11 cellular contexts compared by ENCODE assay signal in the genomic region with DNA sequence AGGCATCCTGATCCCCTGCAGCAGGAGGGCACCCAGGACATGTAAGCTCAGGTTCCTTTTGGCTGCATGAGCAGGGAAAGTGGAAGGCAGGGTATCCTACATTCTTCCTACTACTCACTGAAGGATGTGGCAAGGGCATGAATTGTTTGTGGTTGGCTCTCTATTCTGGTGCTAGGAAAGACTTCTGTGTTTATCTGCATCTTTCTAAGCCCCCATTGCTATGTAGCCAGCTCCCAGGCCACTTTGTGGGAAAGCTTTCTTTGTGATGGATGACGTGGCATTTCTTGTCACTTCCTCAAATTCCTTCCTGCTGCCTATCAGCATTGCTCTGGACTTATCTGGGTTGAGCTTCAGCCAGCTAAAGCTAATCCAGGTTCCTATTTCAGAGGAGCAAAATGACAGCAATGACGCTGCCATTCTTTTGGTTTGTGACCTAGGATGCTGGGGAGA. TPM values are rescaled to one million over a fixed set of nuclear protein-coding genes. Genes with fewer than 3 reads are reported as not detected.
DNase-seq lines count a peak whose midpoint lies in the region; ATAC-seq, FAIRE-seq and TF ChIP-seq lines count a peak whose summit lies in the region.
"Had no signal": no experiment of that assay in that cellular context is flagged by ENCODE, and none has a peak within 500 bp of the region (broad histone marks: within the 10 kb centered on the region; RNA-seq: fewer than 3 reads in every experiment).

No MANE protein-coding gene starts in this region.

- H3K27ac Mint-ChIP-seq in astrocyte (ENCODE audit: unreplicated experiment) = peak overlapping the region; percentile 14
- H3K27ac Mint-ChIP-seq: activated T-cell treated with anti-CD3 and anti-CD28 coated beads, Interleukin-2, amount 50 U/mL, for 72 hours had no signal

- DNase-seq in SKM-1 treated with dmso at 0.1 percent for 144 hours (lab: John Stamatoyannopoulos, UW; ENCODE audit: unreplicated experiment) (peak; percentile 22), SKM-1 (lab: John Stamatoyannopoulos, UW; ENCODE audit: unreplicated experiment) (no peak), astrocyte (ENCODE audit: low read depth) (peak; percentile 94), islet precursor cell (peak; percentile 94), amniotic stem cell (lab: John Stamatoyannopoulos, UW) (no peak), cerebellar cortex (ENCODE audit: low spot score) (no peak), NCI-H1694 (lab: John Stamatoyannopoulos, UW) (no peak)
- DNase-seq: activated T-cell treated with anti-CD3 and anti-CD28 coated beads, Interleukin-2, amount 50 U/mL, for 72 hours had no signal

- no peak for FAIRE-seq in astrocyte (lab: Jason Lieb, UNC)

- peaks cover 3% of the 10 kb centered on the region for H3K36me3 ChIP-seq in astrocyte (ENCODE audit: insufficient read depth, low read length)
- H3K36me3 ChIP-seq: SJCRH30 had no signal

- H3K4me2 ChIP-seq in astrocyte (ENCODE audit: low read length) = peak overlapping the region; percentile 40

- ATAC-seq in HG03108 (IDR thresholded peaks at IDR 0.05; ENCODE audit: unreplicated experiment) = no peak
- ATAC-seq: activated T-cell treated with anti-CD3 and anti-CD28 coated beads, Interleukin-2, amount 50 U/mL, for 72 hours had no signal

- H3K27me3 ChIP-seq in astrocyte (ENCODE audit: insufficient read depth, low read length) = no peaks in the 10 kb centered on the region
- H3K27me3 ChIP-seq: SJCRH30 had no signal

- no peak overlapping the region for H2AFZ ChIP-seq in astrocyte (ENCODE audit: low read depth, low read length)

- peaks cover 2% of the 10 kb centered on the region for H3K27me3 Mint-ChIP-seq in astrocyte (ENCODE audit: low read depth, unreplicated experiment)

- H3K79me2 ChIP-seq in astrocyte (ENCODE audit: insufficient read depth, low read length) = peaks cover 6% of the 10 kb centered on the region

- H3K9me3 ChIP-seq in astrocyte (ENCODE audit: insufficient read depth, low read depth, low read length) = no peaks in the 10 kb centered on the region
- H3K9me3 ChIP-seq: SJCRH30 had no signal

- H3K9ac ChIP-seq in astrocyte (ENCODE audit: low read length) = no peak overlapping the region

- no peaks in the 10 kb centered on the region for H3K36me3 Mint-ChIP-seq in astrocyte (ENCODE audit: low read depth, unreplicated experiment)

- H4K20me1 ChIP-seq in astrocyte (ENCODE audit: insufficient read depth, low read length) = peaks cover 13% of the 10 kb centered on the region

- peaks cover 5% of the 10 kb centered on the region for H3K9me3 Mint-ChIP-seq in astrocyte (ENCODE audit: unreplicated experiment)
- H3K9me3 Mint-ChIP-seq: activated T-cell treated with anti-CD3 and anti-CD28 coated beads, Interleukin-2, amount 50 U/mL, for 72 hours had no signal

- H3K4me1 ChIP-seq in astrocyte (ENCODE audit: insufficient read depth, low read length) = peaks cover 14% of the 10 kb centered on the region

- H3K27ac ChIP-seq in astrocyte (ENCODE audit: low read depth, low read length) = peak overlapping the region; percentile 45
- H3K27ac ChIP-seq: SJCRH30 had no signal

- H3K4me3 ChIP-seq in astrocyte (ENCODE audit: insufficient read depth, low read depth, low read length) = no peak overlapping the region
- H3K4me3 ChIP-seq: SJCRH30 had no signal

- TF ChIP-seq CTCF in astrocyte (IDR thresholded peaks at IDR 0.05; ENCODE audit: insufficient read depth, low read depth, low read length) = no peak

- peaks cover 4% of the 10 kb centered on the region for H3K4me1 Mint-ChIP-seq in astrocyte (ENCODE audit: low read depth, unreplicated experiment)

- H3K4me3 Mint-ChIP-seq in astrocyte (ENCODE audit: unreplicated experiment) = no peak overlapping the region
- H3K4me3 Mint-ChIP-seq: activated T-cell treated with anti-CD3 and anti-CD28 coated beads, Interleukin-2, amount 50 U/mL, for 72 hours; nephron had no signal

RNA-seq across cellular contexts. Expression of gene MEIS1, which starts 46.2 kb away (rescaled TPM):
- total RNA-seq in astrocyte = 3.4 and 5.2 TPM in 2 replicates

Comparison
In these comparisons a context has a peak if more than half of its experiments do, and no peak if none do; other contexts are left out.
1. DNase-seq: peak in SKM-1 treated with dmso at 0.1 percent for 144 hours (single experiment), astrocyte (single experiment) and islet precursor cell (single experiment); none in SKM-1 (single experiment), amniotic stem cell (single experiment), cerebellar cortex (single experiment) and NCI-H1694 (single experiment).